Comparison of ENCODE assay signal across 2 cellular contexts in the genomic region with DNA sequence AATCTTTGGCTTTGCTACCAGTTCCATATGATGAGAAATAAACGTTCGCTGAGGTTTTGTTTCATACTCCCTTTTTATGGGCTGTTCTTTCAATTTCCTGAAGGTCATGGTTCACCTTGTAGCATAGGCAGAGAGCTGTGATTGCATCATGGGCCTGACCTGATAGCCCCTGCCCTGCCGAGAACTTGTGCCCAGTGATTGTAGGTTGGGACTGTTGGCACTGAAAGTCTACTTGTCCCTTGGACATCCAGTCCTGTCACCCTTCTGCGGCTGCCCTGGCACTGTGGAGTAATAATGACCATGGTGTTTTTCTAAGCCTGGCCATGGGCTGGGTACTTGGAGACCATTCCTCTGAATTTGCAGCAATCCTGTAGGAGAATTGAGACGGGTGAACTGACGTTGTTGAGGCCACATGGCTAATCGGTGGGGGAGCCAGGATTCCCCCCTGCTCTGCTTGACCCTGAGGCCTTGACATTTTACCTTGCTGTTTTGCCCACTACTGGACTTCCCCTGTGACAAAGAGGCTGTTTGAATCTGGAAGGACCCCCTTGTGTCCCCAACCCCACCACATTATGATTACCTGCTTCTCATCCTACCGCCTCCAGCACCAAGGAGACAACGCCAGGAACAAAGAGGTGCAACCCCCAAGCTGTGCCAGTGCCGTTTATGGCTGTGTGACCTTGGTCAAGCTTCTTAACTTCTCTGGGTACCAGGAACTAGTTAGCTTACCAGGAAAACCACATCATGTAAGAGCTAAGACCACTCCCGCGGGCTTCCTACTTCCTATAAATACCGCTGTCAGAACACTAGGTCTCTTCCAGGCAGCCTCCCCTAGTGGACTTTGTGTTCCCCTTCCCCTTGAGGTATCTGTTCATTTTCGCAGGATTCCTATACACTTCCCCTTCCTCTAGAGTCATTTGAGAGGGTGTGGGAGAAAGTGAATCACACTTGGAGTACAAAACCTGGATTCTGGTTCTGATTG.
A peak's percentile ranks its signal among the peaks of the same experiment; 100 is the strongest.
TF ChIP-seq lines count a peak whose summit lies in the region.

No MANE protein-coding gene starts in this region.

TF ChIP-seq in WTC11, 78 proteins besides CTCF, POLR2A, EP300 and RAD21:
- TF ChIP-seq, protein P1, sequence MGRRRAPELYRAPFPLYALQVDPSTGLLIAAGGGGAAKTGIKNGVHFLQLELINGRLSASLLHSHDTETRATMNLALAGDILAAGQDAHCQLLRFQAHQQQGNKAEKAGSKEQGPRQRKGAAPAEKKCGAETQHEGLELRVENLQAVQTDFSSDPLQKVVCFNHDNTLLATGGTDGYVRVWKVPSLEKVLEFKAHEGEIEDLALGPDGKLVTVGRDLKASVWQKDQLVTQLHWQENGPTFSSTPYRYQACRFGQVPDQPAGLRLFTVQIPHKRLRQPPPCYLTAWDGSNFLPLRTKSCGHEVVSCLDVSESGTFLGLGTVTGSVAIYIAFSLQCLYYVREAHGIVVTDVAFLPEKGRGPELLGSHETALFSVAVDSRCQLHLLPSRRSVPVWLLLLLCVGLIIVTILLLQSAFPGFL (CRISPR knock-in tag; IDR thresholded peaks at IDR 0.05; ENCODE audit: borderline replicate concordance) = no peak
- peak; percentile 77; the same call in 1 of the 2 replicates for TF ChIP-seq GABPB1 (CRISPR knock-in tag; IDR thresholded peaks at IDR 0.05)
- TF ChIP-seq TCF7 (CRISPR knock-in tag; IDR thresholded peaks at IDR 0.05; ENCODE audit: low read depth) = no peak

TF ChIP-seq in HepG2, 621 proteins besides CTCF, POLR2A, EP300 and RAD21:
- TF ChIP-seq, protein P2, sequence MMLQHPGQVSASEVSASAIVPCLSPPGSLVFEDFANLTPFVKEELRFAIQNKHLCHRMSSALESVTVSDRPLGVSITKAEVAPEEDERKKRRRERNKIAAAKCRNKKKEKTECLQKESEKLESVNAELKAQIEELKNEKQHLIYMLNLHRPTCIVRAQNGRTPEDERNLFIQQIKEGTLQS (CRISPR knock-in tag; IDR thresholded peaks at IDR 0.05) = no peak
- peak; percentile 30 for TF ChIP-seq RBM22 (optimal IDR thresholded peaks at IDR 0.05; ENCODE audit: low read length)
- TF ChIP-seq ZNF619 (CRISPR knock-in tag; IDR thresholded peaks at IDR 0.05) = no peak
- no peak for TF ChIP-seq SP4 (CRISPR knock-in tag; IDR thresholded peaks at IDR 0.05)
- TF ChIP-seq CCAR2 (optimal IDR thresholded peaks at IDR 0.05; ENCODE audit: low read depth, low read length) = no peak
- no peak for TF ChIP-seq ARNT2 (CRISPR knock-in tag; IDR thresholded peaks at IDR 0.05; ENCODE audit: low read depth)
- TF ChIP-seq, protein P3, sequence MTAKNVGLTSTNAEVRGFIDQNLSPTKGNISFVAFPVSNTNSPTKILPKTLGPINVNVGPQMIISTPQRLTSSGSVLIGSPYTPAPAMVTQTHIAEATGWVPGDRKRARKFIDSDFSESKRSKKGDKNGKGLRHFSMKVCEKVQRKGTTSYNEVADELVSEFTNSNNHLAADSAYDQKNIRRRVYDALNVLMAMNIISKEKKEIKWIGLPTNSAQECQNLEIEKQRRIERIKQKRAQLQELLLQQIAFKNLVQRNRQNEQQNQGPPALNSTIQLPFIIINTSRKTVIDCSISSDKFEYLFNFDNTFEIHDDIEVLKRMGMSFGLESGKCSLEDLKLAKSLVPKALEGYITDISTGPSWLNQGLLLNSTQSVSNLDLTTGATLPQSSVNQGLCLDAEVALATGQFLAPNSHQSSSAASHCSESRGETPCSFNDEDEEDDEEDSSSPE (CRISPR knock-in tag; IDR thresholded peaks at IDR 0.05) = no peak
- TF ChIP-seq, protein P4, sequence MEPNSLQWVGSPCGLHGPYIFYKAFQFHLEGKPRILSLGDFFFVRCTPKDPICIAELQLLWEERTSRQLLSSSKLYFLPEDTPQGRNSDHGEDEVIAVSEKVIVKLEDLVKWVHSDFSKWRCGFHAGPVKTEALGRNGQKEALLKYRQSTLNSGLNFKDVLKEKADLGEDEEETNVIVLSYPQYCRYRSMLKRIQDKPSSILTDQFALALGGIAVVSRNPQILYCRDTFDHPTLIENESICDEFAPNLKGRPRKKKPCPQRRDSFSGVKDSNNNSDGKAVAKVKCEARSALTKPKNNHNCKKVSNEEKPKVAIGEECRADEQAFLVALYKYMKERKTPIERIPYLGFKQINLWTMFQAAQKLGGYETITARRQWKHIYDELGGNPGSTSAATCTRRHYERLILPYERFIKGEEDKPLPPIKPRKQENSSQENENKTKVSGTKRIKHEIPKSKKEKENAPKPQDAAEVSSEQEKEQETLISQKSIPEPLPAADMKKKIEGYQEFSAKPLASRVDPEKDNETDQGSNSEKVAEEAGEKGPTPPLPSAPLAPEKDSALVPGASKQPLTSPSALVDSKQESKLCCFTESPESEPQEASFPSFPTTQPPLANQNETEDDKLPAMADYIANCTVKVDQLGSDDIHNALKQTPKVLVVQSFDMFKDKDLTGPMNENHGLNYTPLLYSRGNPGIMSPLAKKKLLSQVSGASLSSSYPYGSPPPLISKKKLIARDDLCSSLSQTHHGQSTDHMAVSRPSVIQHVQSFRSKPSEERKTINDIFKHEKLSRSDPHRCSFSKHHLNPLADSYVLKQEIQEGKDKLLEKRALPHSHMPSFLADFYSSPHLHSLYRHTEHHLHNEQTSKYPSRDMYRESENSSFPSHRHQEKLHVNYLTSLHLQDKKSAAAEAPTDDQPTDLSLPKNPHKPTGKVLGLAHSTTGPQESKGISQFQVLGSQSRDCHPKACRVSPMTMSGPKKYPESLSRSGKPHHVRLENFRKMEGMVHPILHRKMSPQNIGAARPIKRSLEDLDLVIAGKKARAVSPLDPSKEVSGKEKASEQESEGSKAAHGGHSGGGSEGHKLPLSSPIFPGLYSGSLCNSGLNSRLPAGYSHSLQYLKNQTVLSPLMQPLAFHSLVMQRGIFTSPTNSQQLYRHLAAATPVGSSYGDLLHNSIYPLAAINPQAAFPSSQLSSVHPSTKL (CRISPR knock-in tag; IDR thresholded peaks at IDR 0.05) = no peak
- TF ChIP-seq, protein P5, sequence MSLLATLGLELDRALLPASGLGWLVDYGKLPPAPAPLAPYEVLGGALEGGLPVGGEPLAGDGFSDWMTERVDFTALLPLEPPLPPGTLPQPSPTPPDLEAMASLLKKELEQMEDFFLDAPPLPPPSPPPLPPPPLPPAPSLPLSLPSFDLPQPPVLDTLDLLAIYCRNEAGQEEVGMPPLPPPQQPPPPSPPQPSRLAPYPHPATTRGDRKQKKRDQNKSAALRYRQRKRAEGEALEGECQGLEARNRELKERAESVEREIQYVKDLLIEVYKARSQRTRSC (CRISPR knock-in tag; IDR thresholded peaks at IDR 0.05; ENCODE audit: low read depth) = no peak
- TF ChIP-seq, protein P6, sequence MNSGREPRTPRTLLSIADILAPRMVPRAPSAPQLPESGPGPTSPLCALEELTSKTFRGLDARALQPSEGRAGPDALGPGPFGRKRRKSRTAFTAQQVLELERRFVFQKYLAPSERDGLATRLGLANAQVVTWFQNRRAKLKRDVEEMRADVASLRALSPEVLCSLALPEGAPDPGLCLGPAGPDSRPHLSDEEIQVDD (CRISPR knock-in tag; IDR thresholded peaks at IDR 0.05; ENCODE audit: borderline replicate concordance) = no peak
- TF ChIP-seq, protein P7, sequence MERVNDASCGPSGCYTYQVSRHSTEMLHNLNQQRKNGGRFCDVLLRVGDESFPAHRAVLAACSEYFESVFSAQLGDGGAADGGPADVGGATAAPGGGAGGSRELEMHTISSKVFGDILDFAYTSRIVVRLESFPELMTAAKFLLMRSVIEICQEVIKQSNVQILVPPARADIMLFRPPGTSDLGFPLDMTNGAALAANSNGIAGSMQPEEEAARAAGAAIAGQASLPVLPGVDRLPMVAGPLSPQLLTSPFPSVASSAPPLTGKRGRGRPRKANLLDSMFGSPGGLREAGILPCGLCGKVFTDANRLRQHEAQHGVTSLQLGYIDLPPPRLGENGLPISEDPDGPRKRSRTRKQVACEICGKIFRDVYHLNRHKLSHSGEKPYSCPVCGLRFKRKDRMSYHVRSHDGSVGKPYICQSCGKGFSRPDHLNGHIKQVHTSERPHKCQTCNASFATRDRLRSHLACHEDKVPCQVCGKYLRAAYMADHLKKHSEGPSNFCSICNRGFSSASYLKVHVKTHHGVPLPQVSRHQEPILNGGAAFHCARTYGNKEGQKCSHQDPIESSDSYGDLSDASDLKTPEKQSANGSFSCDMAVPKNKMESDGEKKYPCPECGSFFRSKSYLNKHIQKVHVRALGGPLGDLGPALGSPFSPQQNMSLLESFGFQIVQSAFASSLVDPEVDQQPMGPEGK (CRISPR knock-in tag; IDR thresholded peaks at IDR 0.05) = no peak
- TF ChIP-seq, protein P8, sequence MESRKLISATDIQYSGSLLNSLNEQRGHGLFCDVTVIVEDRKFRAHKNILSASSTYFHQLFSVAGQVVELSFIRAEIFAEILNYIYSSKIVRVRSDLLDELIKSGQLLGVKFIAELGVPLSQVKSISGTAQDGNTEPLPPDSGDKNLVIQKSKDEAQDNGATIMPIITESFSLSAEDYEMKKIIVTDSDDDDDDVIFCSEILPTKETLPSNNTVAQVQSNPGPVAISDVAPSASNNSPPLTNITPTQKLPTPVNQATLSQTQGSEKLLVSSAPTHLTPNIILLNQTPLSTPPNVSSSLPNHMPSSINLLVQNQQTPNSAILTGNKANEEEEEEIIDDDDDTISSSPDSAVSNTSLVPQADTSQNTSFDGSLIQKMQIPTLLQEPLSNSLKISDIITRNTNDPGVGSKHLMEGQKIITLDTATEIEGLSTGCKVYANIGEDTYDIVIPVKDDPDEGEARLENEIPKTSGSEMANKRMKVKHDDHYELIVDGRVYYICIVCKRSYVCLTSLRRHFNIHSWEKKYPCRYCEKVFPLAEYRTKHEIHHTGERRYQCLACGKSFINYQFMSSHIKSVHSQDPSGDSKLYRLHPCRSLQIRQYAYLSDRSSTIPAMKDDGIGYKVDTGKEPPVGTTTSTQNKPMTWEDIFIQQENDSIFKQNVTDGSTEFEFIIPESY (CRISPR knock-in tag; IDR thresholded peaks at IDR 0.05) = peak; percentile 42; the same call in 1 of the 2 replicates
- TF ChIP-seq, protein P9, sequence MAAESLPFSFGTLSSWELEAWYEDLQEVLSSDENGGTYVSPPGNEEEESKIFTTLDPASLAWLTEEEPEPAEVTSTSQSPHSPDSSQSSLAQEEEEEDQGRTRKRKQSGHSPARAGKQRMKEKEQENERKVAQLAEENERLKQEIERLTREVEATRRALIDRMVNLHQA (CRISPR knock-in tag; IDR thresholded peaks at IDR 0.05) = no peak
- TF ChIP-seq MXD4 (CRISPR knock-in tag; IDR thresholded peaks at IDR 0.05) = no peak
- TF ChIP-seq, protein P10, sequence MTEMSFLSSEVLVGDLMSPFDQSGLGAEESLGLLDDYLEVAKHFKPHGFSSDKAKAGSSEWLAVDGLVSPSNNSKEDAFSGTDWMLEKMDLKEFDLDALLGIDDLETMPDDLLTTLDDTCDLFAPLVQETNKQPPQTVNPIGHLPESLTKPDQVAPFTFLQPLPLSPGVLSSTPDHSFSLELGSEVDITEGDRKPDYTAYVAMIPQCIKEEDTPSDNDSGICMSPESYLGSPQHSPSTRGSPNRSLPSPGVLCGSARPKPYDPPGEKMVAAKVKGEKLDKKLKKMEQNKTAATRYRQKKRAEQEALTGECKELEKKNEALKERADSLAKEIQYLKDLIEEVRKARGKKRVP (CRISPR knock-in tag; IDR thresholded peaks at IDR 0.05) = peak in 1 of 2 experiments; percentile 86; a peak in 2 of 4 replicates
- TF ChIP-seq, protein P11, sequence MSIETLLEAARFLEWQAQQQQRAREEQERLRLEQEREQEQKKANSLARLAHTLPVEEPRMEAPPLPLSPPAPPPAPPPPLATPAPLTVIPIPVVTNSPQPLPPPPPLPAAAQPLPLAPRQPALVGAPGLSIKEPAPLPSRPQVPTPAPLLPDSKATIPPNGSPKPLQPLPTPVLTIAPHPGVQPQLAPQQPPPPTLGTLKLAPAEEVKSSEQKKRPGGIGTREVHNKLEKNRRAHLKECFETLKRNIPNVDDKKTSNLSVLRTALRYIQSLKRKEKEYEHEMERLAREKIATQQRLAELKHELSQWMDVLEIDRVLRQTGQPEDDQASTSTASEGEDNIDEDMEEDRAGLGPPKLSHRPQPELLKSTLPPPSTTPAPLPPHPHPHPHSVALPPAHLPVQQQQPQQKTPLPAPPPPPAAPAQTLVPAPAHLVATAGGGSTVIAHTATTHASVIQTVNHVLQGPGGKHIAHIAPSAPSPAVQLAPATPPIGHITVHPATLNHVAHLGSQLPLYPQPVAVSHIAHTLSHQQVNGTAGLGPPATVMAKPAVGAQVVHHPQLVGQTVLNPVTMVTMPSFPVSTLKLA (IDR thresholded peaks at IDR 0.05) = no peak
- TF ChIP-seq CEBPB (IDR thresholded peaks at IDR 0.05; ENCODE audit: borderline replicate concordance, low read depth, low read length) = peak; percentile 77
- peak; percentile 43; the same call in 1 of the 2 replicates for TF ChIP-seq PAF1 (CRISPR knock-in tag; IDR thresholded peaks at IDR 0.05)
- no peak for TF ChIP-seq JUND (CRISPR knock-in tag; IDR thresholded peaks at IDR 0.05)
- no peak for TF ChIP-seq DR1 (CRISPR knock-in tag; IDR thresholded peaks at IDR 0.05)
- no peak for TF ChIP-seq ZNF253 (CRISPR knock-in tag; IDR thresholded peaks at IDR 0.05; ENCODE audit: borderline replicate concordance)
- TF ChIP-seq ZBTB20 (CRISPR knock-in tag; IDR thresholded peaks at IDR 0.05; ENCODE audit: borderline replicate concordance, low read depth) = no peak
- TF ChIP-seq ZNF296 (CRISPR knock-in tag; conservative IDR thresholded peaks at IDR 0.05) = no peak
- TF ChIP-seq CEBPG (CRISPR knock-in tag; IDR thresholded peaks at IDR 0.05) = peak; percentile 77
- peak; percentile 64; the same call in 1 of the 2 replicates for TF ChIP-seq ZNF768 (CRISPR knock-in tag; IDR thresholded peaks at IDR 0.05)
- TF ChIP-seq POLR2AphosphoS5 (IDR thresholded peaks at IDR 0.05; ENCODE audit: low read depth, low read length) = 0 out of 2 replicates have a peak, but pooled peaks have one; percentile 3
